Comparison of ENCODE assay signal across 8 cellular contexts in genomic region chr6:26217714-26218075, GRCh38.
DNase-seq lines count a peak whose midpoint lies in the region; ATAC-seq and TF ChIP-seq lines count a peak whose summit lies in the region.

No MANE protein-coding gene starts in this region.

- peak overlapping the region; percentile 76 for H3K4me3 ChIP-seq in NB4 (ENCODE audit: low read depth, low read length)
- peak overlapping the region; percentile 85 for H3K4me3 ChIP-seq in neural progenitor cell

- H3K36me3 ChIP-seq in neural progenitor cell = no peaks in the 10 kb centered on the region

- H3K4me3 Mint-ChIP-seq in neural progenitor cell = no peak overlapping the region

- H3K4me1 Mint-ChIP-seq in neural progenitor cell = peaks cover 40% of the 10 kb centered on the region

- H3K9me3 Mint-ChIP-seq in neural progenitor cell = peaks cover 2% of the 10 kb centered on the region

- H3K27me3 Mint-ChIP-seq in neural progenitor cell (ENCODE audit: insufficient read depth, low read depth) = no peaks in the 10 kb centered on the region

- no peak overlapping the region for H2AFZ ChIP-seq in neural progenitor cell (replicated peaks)

- no peaks in the 10 kb centered on the region for H3K36me3 Mint-ChIP-seq in neural progenitor cell

- H3K27me3 ChIP-seq in neural progenitor cell = no peaks in the 10 kb centered on the region

- peak overlapping the region; percentile 39 for H3K9ac ChIP-seq in neural progenitor cell

- ATAC-seq in GM19397 (IDR thresholded peaks at IDR 0.05; ENCODE audit: unreplicated experiment) = no peak
- ATAC-seq in HG03571 (IDR thresholded peaks at IDR 0.05; ENCODE audit: unreplicated experiment) = no peak
- no peak for ATAC-seq in GM18873 (IDR thresholded peaks at IDR 0.05; ENCODE audit: low FRiP score, unreplicated experiment)

- H3F3A ChIP-seq in neural progenitor cell (ENCODE audit: low read depth) = peaks cover 67% of the 10 kb centered on the region

- peaks cover 18% of the 10 kb centered on the region for H3K4me1 ChIP-seq in neural progenitor cell

- DNase-seq in EL (peak; percentile 51), NB4 (ENCODE audit: low read depth) (peak; percentile 47), dermis blood vessel endothelial cell (peak; percentile 45), neural progenitor cell (ENCODE audit: low spot score) (peak; percentile 70), NK-92 (lab: John Stamatoyannopoulos, UW; ENCODE audit: unreplicated experiment) (no peak)

- peak overlapping the region; percentile 74 for H3K4me2 ChIP-seq in neural progenitor cell

- TF ChIP-seq POLR2A in NB4 (IDR thresholded peaks at IDR 0.05; ENCODE audit: extremely low read depth, insufficient read length) = no peak

- H3K79me2 ChIP-seq in neural progenitor cell (ENCODE audit: low read depth) = peaks cover 10% of the 10 kb centered on the region

- H3K27ac Mint-ChIP-seq in neural progenitor cell = no peak overlapping the region

- peak overlapping the region; percentile 88 for H3K27ac ChIP-seq in neural progenitor cell

- H3K9me3 ChIP-seq in neural progenitor cell (ENCODE audit: low read depth) = no peaks in the 10 kb centered on the region

- TF ChIP-seq CTCF in NB4 (IDR thresholded peaks at IDR 0.05; ENCODE audit: low read depth, low read length) = no peak
- TF ChIP-seq CTCF in neural progenitor cell (IDR thresholded peaks at IDR 0.05) = no peak

- peaks cover 10% of the 10 kb centered on the region for H4K20me1 ChIP-seq in neural progenitor cell (ENCODE audit: low read depth)
